8 cellular contexts compared by ENCODE assay signal in the genomic region with DNA sequence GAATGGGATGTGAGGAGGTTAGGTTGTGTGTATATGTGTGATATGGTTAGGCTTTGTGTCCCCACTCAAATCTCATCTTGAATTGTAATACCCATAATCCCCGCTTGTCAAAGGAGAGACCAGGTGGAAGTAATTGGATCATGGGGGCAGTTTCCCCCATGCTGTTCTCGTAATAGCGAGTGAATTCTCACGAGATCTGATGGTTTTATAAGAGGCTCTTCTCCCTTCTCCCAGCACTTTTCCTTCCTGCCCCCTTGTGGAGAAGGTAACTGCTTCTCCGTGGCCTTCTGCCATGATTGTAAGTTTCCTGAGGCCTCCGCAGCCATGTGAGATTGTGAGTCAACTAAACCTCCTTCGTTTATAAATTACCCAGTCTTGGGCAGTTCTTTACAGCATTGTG. TPM values are rescaled to one million over a fixed set of nuclear protein-coding genes. Genes with fewer than 3 reads are reported as not detected.
DNase-seq lines count a peak whose midpoint lies in the region; ATAC-seq and TF ChIP-seq lines count a peak whose summit lies in the region.

No MANE protein-coding gene starts in this region.

- no peak for ATAC-seq in CD4-positive, CD25-positive, alpha-beta regulatory T cell (ENCODE audit: low read depth in 2 of 2)
- ATAC-seq in GM19035 (IDR thresholded peaks at IDR 0.05; ENCODE audit: unreplicated experiment) (no peak), GM21786 (IDR thresholded peaks at IDR 0.05; ENCODE audit: unreplicated experiment) (no peak)

- H3K9ac ChIP-seq in Loucy (ENCODE audit: low read depth, low read length, poor library complexity, severe bottlenecking), result peak overlapping the region; percentile 80

- no peaks in the 10 kb centered on the region for H3F3A ChIP-seq in Loucy (ENCODE audit: low read depth)

- H3K9me3 ChIP-seq in CD4-positive, CD25-positive, alpha-beta regulatory T cell (ENCODE audit: control insufficient read depth in 2 of 2, low read length in 2 of 2), result no peaks in the 10 kb centered on the region
- no peaks in the 10 kb centered on the region for H3K9me3 ChIP-seq in Loucy (ENCODE audit: insufficient read depth, low read depth, low read length)

- peaks cover 17% of the 10 kb centered on the region for H3K27me3 Mint-ChIP-seq in CD4-positive, CD25-positive, alpha-beta regulatory T cell
- H3K27me3 Mint-ChIP-seq in dendritic cell treated with granulocyte-macrophage colony-stimulating factor and Interleukin-4, amounts not matched to agents 40 ng/mL and 50 ng/mL, for 4 days, result peaks cover 13% of the 10 kb centered on the region
- H3K27me3 Mint-ChIP-seq in osteocyte (ENCODE audit: unreplicated experiment), result peaks cover 3% of the 10 kb centered on the region

- H3K4me1 ChIP-seq in CD4-positive, CD25-positive, alpha-beta regulatory T cell (ENCODE audit: control insufficient read depth, insufficient read depth, low read length, poor library complexity, severe bottlenecking), result peaks cover 13% of the 10 kb centered on the region
- H3K4me1 ChIP-seq in Loucy (ENCODE audit: insufficient read depth, low read length, poor library complexity, severe bottlenecking), result peaks cover 9% of the 10 kb centered on the region

- H3K9me3 Mint-ChIP-seq in CD4-positive, CD25-positive, alpha-beta regulatory T cell, result peaks cover 0 to 2% (median 0%) of the 10 kb centered on the region in 7 donors
- H3K9me3 Mint-ChIP-seq in dendritic cell treated with granulocyte-macrophage colony-stimulating factor and Interleukin-4, amounts not matched to agents 40 ng/mL and 50 ng/mL, for 4 days, result no peaks in the 10 kb centered on the region
- no peaks in the 10 kb centered on the region for H3K9me3 Mint-ChIP-seq in osteocyte (ENCODE audit: unreplicated experiment)

- H3K27ac Mint-ChIP-seq in CD4-positive, CD25-positive, alpha-beta regulatory T cell, result peak overlapping the region; percentile 82 to 93 (median 92)
- peak overlapping the region; percentile 88 for H3K27ac Mint-ChIP-seq in dendritic cell treated with granulocyte-macrophage colony-stimulating factor and Interleukin-4, amounts not matched to agents 40 ng/mL and 50 ng/mL, for 4 days
- H3K27ac Mint-ChIP-seq in osteocyte (ENCODE audit: unreplicated experiment), result no peak overlapping the region

- peaks cover 0 to 23% (median 17%) of the 10 kb centered on the region in 4 donors for H3K4me1 Mint-ChIP-seq in CD4-positive, CD25-positive, alpha-beta regulatory T cell
- H3K4me1 Mint-ChIP-seq in dendritic cell treated with granulocyte-macrophage colony-stimulating factor and Interleukin-4, amounts not matched to agents 40 ng/mL and 50 ng/mL, for 4 days (ENCODE audit: low read depth), result peaks cover 20% of the 10 kb centered on the region
- H3K4me1 Mint-ChIP-seq in osteocyte (ENCODE audit: unreplicated experiment), result peaks cover 5% of the 10 kb centered on the region

- peak overlapping the region; percentile 99 for H2AFZ ChIP-seq in Loucy (ENCODE audit: low read length)

- H3K4me3 Mint-ChIP-seq in CD4-positive, CD25-positive, alpha-beta regulatory T cell, result peak overlapping the region; percentile 89 to 95 (median 92)
- no peak overlapping the region for H3K4me3 Mint-ChIP-seq in dendritic cell treated with granulocyte-macrophage colony-stimulating factor and Interleukin-4, amounts not matched to agents 40 ng/mL and 50 ng/mL, for 4 days
- H3K4me3 Mint-ChIP-seq in osteocyte (ENCODE audit: unreplicated experiment), result peak overlapping the region; percentile 82

- no peaks in the 10 kb centered on the region for H3K27me3 ChIP-seq in CD4-positive, CD25-positive, alpha-beta regulatory T cell (ENCODE audit: control insufficient read depth, insufficient read depth, low read length)
- no peaks in the 10 kb centered on the region for H3K27me3 ChIP-seq in Loucy (ENCODE audit: insufficient read depth, low read length, poor library complexity, severe bottlenecking)

- H3K79me2 ChIP-seq in Loucy (ENCODE audit: insufficient read depth, low read length), result peaks cover 8% of the 10 kb centered on the region

- no peaks in the 10 kb centered on the region for H3K9me2 ChIP-seq in Loucy (replicated peaks; ENCODE audit: low read depth, low read length)

- intact Hi-C loops in dendritic cell treated with granulocyte-macrophage colony-stimulating factor and Interleukin-4, amounts not matched to agents 40 ng/mL and 50 ng/mL, for 4 days (cut with micrococcal nuclease), result loop anchor here (2.0 to 5.0 kb wide), 2 partner anchors 56 to 1649 kb away; partner anchors contain the start of genes CYCS and TRA2A

- H3K4me3 ChIP-seq in CD4-positive, CD25-positive, alpha-beta regulatory T cell (ENCODE audit: low read depth, low read length), result peak overlapping the region; percentile 58
- H3K4me3 ChIP-seq in Loucy (ENCODE audit: low read length, poor library complexity, severe bottlenecking), result peak overlapping the region; percentile 91

- H3K36me3 ChIP-seq in CD4-positive, CD25-positive, alpha-beta regulatory T cell (ENCODE audit: control insufficient read depth, insufficient read depth, low read length), result no peaks in the 10 kb centered on the region
- no peaks in the 10 kb centered on the region for H3K36me3 ChIP-seq in Loucy (ENCODE audit: insufficient read depth, low read length)

- H3K36me3 Mint-ChIP-seq in CD4-positive, CD25-positive, alpha-beta regulatory T cell, result peaks cover 10% of the 10 kb centered on the region
- H3K36me3 Mint-ChIP-seq in dendritic cell treated with granulocyte-macrophage colony-stimulating factor and Interleukin-4, amounts not matched to agents 40 ng/mL and 50 ng/mL, for 4 days (ENCODE audit: low read depth), result no peaks in the 10 kb centered on the region
- H3K36me3 Mint-ChIP-seq in osteocyte (ENCODE audit: unreplicated experiment), result no peaks in the 10 kb centered on the region

- H3K4me2 ChIP-seq in Loucy (ENCODE audit: low read depth, low read length, poor library complexity, severe bottlenecking), result peak overlapping the region; percentile 72

- TF ChIP-seq CTCF in Loucy (conservative IDR thresholded peaks at IDR 0.05; ENCODE audit: low read length) (no peak), osteocyte (IDR thresholded peaks at IDR 0.05) (no peak)

- no peak for DNase-seq in CD4-positive, CD25-positive, alpha-beta regulatory T cell
- DNase-seq in osteocyte (ENCODE audit: extremely low spot score, unreplicated experiment) (no peak), DMS153 treated with DMSO at 0.1 percent for 48 hours (lab: John Stamatoyannopoulos, UW; ENCODE audit: unreplicated experiment) (no peak), hypothalamus (lab: John Stamatoyannopoulos, UW) (no peak)

- H4K20me1 ChIP-seq in Loucy (ENCODE audit: insufficient read depth, low read length, poor library complexity, severe bottlenecking), result no peaks in the 10 kb centered on the region

- H3K27ac ChIP-seq in CD4-positive, CD25-positive, alpha-beta regulatory T cell (ENCODE audit: insufficient read depth, low read length, poor library complexity, severe bottlenecking), result no peak overlapping the region

RNA-seq across cellular contexts. Expression of gene NPVF, which starts 47.3 kb away (rescaled TPM):
- not detected for total RNA-seq in CD4-positive, CD25-positive, alpha-beta regulatory T cell
- polyA plus RNA-seq in CD4-positive, CD25-positive, alpha-beta regulatory T cell, result not detected
- not detected in 2 replicates for total RNA-seq in osteocyte

RNA-seq across cellular contexts. Expression of gene CYCS, which starts 55.9 kb away (rescaled TPM):
- total RNA-seq in CD4-positive, CD25-positive, alpha-beta regulatory T cell, result 186 TPM
- 100 to 1,000 TPM; 119 to 161 (median 136) TPM for polyA plus RNA-seq in CD4-positive, CD25-positive, alpha-beta regulatory T cell
- 61.3 and 65.2 TPM in 2 replicates for total RNA-seq in osteocyte
